Comparison of ENCODE assay signal across 8 cellular contexts in the genomic region with DNA sequence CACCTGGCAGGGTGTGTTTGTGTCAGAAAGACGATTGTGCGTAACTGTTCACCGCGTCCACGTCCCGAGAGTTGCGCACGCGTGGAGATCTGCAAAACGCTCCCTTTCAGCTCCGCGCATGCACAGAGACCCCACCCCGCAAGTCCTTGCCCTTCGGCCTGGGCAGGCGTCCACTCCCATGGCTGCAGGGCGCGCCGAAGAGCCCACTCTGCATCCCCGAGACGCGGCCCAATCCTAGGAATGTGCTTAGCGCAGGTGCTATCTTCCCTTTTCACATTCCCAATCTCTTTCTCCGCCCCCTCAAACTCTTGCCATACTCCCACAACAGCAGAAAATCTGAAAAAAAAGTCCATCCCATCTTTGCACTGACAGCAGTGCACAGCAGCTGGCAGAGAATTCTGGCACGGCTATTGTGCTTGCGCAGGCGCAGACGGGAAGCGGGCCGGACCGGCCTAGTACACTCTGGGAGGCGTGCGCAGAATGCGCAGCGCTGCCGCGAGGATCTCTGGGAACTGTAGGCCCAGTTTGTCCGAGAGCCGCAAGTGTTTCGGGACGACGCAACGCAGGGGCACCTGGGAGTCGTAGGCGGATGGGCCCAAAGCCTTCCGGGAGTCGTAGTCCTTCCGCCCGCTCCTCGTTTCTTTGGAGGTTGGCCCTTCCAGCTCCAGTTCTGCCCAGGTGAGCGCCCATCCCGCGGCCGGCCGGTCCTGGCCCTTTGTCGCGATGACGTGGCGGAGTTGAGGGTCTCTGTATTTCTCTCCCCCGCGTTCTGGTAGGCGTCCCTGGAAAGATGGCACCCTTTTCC. TPM values are rescaled to one million over a fixed set of nuclear protein-coding genes. Genes with fewer than 3 reads are reported as not detected.
DNase-seq lines count a peak whose midpoint lies in the region; ATAC-seq and TF ChIP-seq lines count a peak whose summit lies in the region.

No MANE protein-coding gene starts in this region.

- TF ChIP-seq CTCF in LNCaP clone FGC (IDR thresholded peaks at IDR 0.05; ENCODE audit: control insufficient read depth, extremely low read depth, insufficient read depth) (no peak), fibroblast of the aortic adventitia (IDR thresholded peaks at IDR 0.05; ENCODE audit: insufficient read depth, low read length) (no peak)

- H3K4me3 ChIP-seq in LNCaP clone FGC (ENCODE audit: low read depth, low read length) = peak overlapping the region; percentile 91
- peak overlapping the region; percentile 77 for H3K4me3 ChIP-seq in fibroblast of the aortic adventitia (ENCODE audit: low read depth, low read length)

- peak; percentile 100 for ATAC-seq in natural killer cell treated with Interleukin-12 subunit alpha and Interleukin-12 subunit beta and Interleukin-15 and Interleukin-18, amount 100 ng/mL, for 72 hours

- H3K27me3 Mint-ChIP-seq in natural killer cell treated with Interleukin-12 subunit alpha and Interleukin-12 subunit beta and Interleukin-15 and Interleukin-18, amount 100 ng/mL, for 72 hours = no peaks in the 10 kb centered on the region

- peak overlapping the region; percentile 97 for H3K4me3 Mint-ChIP-seq in natural killer cell treated with Interleukin-12 subunit alpha and Interleukin-12 subunit beta and Interleukin-15 and Interleukin-18, amount 100 ng/mL, for 72 hours

- peak; percentile 65 for TF ChIP-seq POLR2A in Raji (IDR thresholded peaks at IDR 0.05; ENCODE audit: insufficient read depth, low read depth, low read length)

- peaks cover 4% of the 10 kb centered on the region for H3K9me3 Mint-ChIP-seq in natural killer cell treated with Interleukin-12 subunit alpha and Interleukin-12 subunit beta and Interleukin-15 and Interleukin-18, amount 100 ng/mL, for 72 hours

- H3K4me1 Mint-ChIP-seq in natural killer cell treated with Interleukin-12 subunit alpha and Interleukin-12 subunit beta and Interleukin-15 and Interleukin-18, amount 100 ng/mL, for 72 hours (ENCODE audit: low read depth in 2 of 2) = peaks cover 27 to 30% of the 10 kb centered on the region in 2 donors

- no peaks in the 10 kb centered on the region for H3K36me3 Mint-ChIP-seq in natural killer cell treated with Interleukin-12 subunit alpha and Interleukin-12 subunit beta and Interleukin-15 and Interleukin-18, amount 100 ng/mL, for 72 hours

- DNase-seq in Daoy (ENCODE audit: low read depth) (peak; percentile 99), H4 (ENCODE audit: low spot score) (peak; percentile 99), LNCaP clone FGC (ENCODE audit: low read depth) (peak; percentile 94), fibroblast of the aortic adventitia (ENCODE audit: low read depth) (peak; percentile 97)
- peak; percentile 99 for DNase-seq in activated effector memory CD4-positive, alpha-beta T cell treated with anti-CD3 and anti-CD28 coated beads, Interleukin-2, amount 50 U/mL, for 16 hours
- peak; percentile 97 for DNase-seq in natural killer cell treated with Interleukin-12 subunit alpha and Interleukin-12 subunit beta and Interleukin-15 and Interleukin-18, amount 100 ng/mL, for 72 hours (ENCODE audit: low spot score)
- peak; percentile 95 for DNase-seq in stimulated activated naive CD4-positive, alpha-beta T cell treated with Interleukin-2 at 50 U/mL for 16 hours (lab: John Stamatoyannopoulos, UW)

- peak overlapping the region; percentile 71 to 89 for H3K27ac Mint-ChIP-seq in natural killer cell treated with Interleukin-12 subunit alpha and Interleukin-12 subunit beta and Interleukin-15 and Interleukin-18, amount 100 ng/mL, for 72 hours

RNA-seq across cellular contexts. Expression of a gene that starts 23.1 kb away (rescaled TPM):
- total RNA-seq in Daoy (2014; rRNA removed; shearing (Covaris generic)) = 2.0 and 4.5 TPM in 2 replicates
- total RNA-seq in H4 (2014; rRNA removed; shearing (Covaris generic)) = 3.1 and 5.1 TPM in 2 replicates
- 7.9 and 12.9 TPM in 2 replicates for total RNA-seq in fibroblast of the aortic adventitia (ENCODE audit: low replicate concordance)
- 10 to 100 TPM in 1 of 2 donors, 1 to 10 TPM in 1; 9.9 to 13.2 TPM for total RNA-seq in natural killer cell treated with Interleukin-12 subunit alpha and Interleukin-12 subunit beta and Interleukin-15 and Interleukin-18, amount 100 ng/mL, for 72 hours

RNA-seq across cellular contexts. Expression of a gene that starts 36.0 kb away (rescaled TPM):
- 0.74 TPM in 1 of 2 replicates, not detected in the other for total RNA-seq in Daoy (2014; rRNA removed; shearing (Covaris generic))
- not detected in 2 replicates for total RNA-seq in H4 (2014; rRNA removed; shearing (Covaris generic))
- not detected in 2 replicates for total RNA-seq in fibroblast of the aortic adventitia (ENCODE audit: low replicate concordance)
- under 1 TPM; 0.22 to 0.64 TPM for total RNA-seq in natural killer cell treated with Interleukin-12 subunit alpha and Interleukin-12 subunit beta and Interleukin-15 and Interleukin-18, amount 100 ng/mL, for 72 hours

RNA-seq across cellular contexts. Expression of a gene that starts 52.5 kb away (rescaled TPM):
- 0.18 and 0.34 TPM in 2 replicates for total RNA-seq in Daoy (2014; rRNA removed; shearing (Covaris generic))
- not detected in 2 replicates for total RNA-seq in H4 (2014; rRNA removed; shearing (Covaris generic))
- not detected in 2 replicates for total RNA-seq in fibroblast of the aortic adventitia (ENCODE audit: low replicate concordance)
- total RNA-seq in natural killer cell treated with Interleukin-12 subunit alpha and Interleukin-12 subunit beta and Interleukin-15 and Interleukin-18, amount 100 ng/mL, for 72 hours = not detected

Comparison
In these comparisons a context has a peak if more than half of its experiments do, and no peak if none do; other contexts are left out.
1. Peak in every context shown above with its lines: DNase-seq, ATAC-seq and H3K4me3 ChIP-seq.